ENCODE assay signal across 8 cellular contexts in genomic region chr3:160163259-160163878, GRCh38.
DNase-seq lines count a peak whose midpoint lies in the region; ATAC-seq, FAIRE-seq and TF ChIP-seq lines count a peak whose summit lies in the region.

No MANE protein-coding gene starts in this region.

- H3K27me3 ChIP-seq in SK-N-SH (ENCODE audit: insufficient read depth) (no peaks in the 10 kb centered on the region), kidney epithelial cell (ENCODE audit: control insufficient read depth, insufficient read depth, low read length) (no peaks in the 10 kb centered on the region)

- no peak for FAIRE-seq in GM19239 (lab: Jason Lieb, UNC)

- H3K79me2 ChIP-seq in SK-N-SH (ENCODE audit: insufficient read depth), result no peaks in the 10 kb centered on the region

- POLR2A ChIA-PET in SK-N-SH (lab: Yijun Ruan, JAX), result interaction anchor here (0.7 kb wide), 1 partner anchor 240 kb away, joined by 3 read pairs; no protein-coding TSS in a partner anchor

- no peak overlapping the region for H3K4me3 Mint-ChIP-seq in stimulated activated naive B cell treated with anti-CD40 and anti-IgM and Interleukin-4, amounts not matched to agents 10 μg/mL and 1 μg/mL and 100 μg/mL, for 72 hours

- H3K27ac Mint-ChIP-seq in stimulated activated naive B cell treated with anti-CD40 and anti-IgM and Interleukin-4, amounts not matched to agents 10 μg/mL and 1 μg/mL and 100 μg/mL, for 72 hours, result no peak overlapping the region

- peak overlapping the region in 1 of 2 experiments; percentile 36; a peak in 2 of 4 replicates for H3K27ac ChIP-seq in SK-N-SH (ENCODE audit: low read depth in 2 of 2, low read length in 1 of 2)

- DNase-seq in CD1c-positive myeloid dendritic cell (ENCODE audit: extremely low spot score) (peak; percentile 19), HT-29 (ENCODE audit: low spot score) (peak; percentile 47), SK-N-SH (peak; percentile 46), kidney epithelial cell (ENCODE audit: low read depth) (no peak), epidermal melanocyte (ENCODE audit: insufficient read length, low spot score) (no peak), GM19239 (ENCODE audit: insufficient read length, low spot score) (no peak)
- DNase-seq in stimulated activated naive B cell treated with anti-CD40 and anti-IgM and Interleukin-4, amounts not matched to agents 10 μg/mL and 1 μg/mL and 100 μg/mL, for 72 hours, result no peak

- H3K4me2 ChIP-seq in SK-N-SH, result no peak overlapping the region

- no peaks in the 10 kb centered on the region for H3K9me2 ChIP-seq in SK-N-SH

- H3K4me3 ChIP-seq in SK-N-SH (ENCODE audit: low read depth in 2 of 2, low read length in 1 of 2), result no peak overlapping the region
- no peak overlapping the region for H3K4me3 ChIP-seq in kidney epithelial cell (ENCODE audit: low read depth, low read length)

- H3K36me3 Mint-ChIP-seq in stimulated activated naive B cell treated with anti-CD40 and anti-IgM and Interleukin-4, amounts not matched to agents 10 μg/mL and 1 μg/mL and 100 μg/mL, for 72 hours, result no peaks in the 10 kb centered on the region

- CTCF ChIA-PET in SK-N-SH (lab: Yijun Ruan, JAX), result interaction anchor here (0.6 to 2.7 kb wide), 69 partner anchors 9 to 526 kb away, joined by 3 to 29 read pairs (median 4); partner anchors contain the start of gene C3orf80

- H4K20me1 ChIP-seq in SK-N-SH (ENCODE audit: insufficient read depth), result no peaks in the 10 kb centered on the region

- TF ChIP-seq CTCF in SK-N-SH (IDR thresholded peaks at IDR 0.05) (peak; percentile 68), kidney epithelial cell (IDR thresholded peaks at IDR 0.05; ENCODE audit: insufficient read depth, low read length, poor library complexity, severe bottlenecking) (peak; percentile 31)

- no peaks in the 10 kb centered on the region for H3K9me3 ChIP-seq in SK-N-SH

- peak; percentile 73 for TF ChIP-seq RAD21 in SK-N-SH (IDR thresholded peaks at IDR 0.05; ENCODE audit: low read length)

- no peak for ATAC-seq in stimulated activated naive B cell treated with anti-CD40 and anti-IgM and Interleukin-4, amounts not matched to agents 10 μg/mL and 1 μg/mL and 100 μg/mL, for 72 hours (replicated peaks)
- no peak for ATAC-seq in GM18870 (IDR thresholded peaks at IDR 0.05; ENCODE audit: unreplicated experiment)

- no peaks in the 10 kb centered on the region for H3K9me3 Mint-ChIP-seq in stimulated activated naive B cell treated with anti-CD40 and anti-IgM and Interleukin-4, amounts not matched to agents 10 μg/mL and 1 μg/mL and 100 μg/mL, for 72 hours

- peaks cover 5 to 6% of the 10 kb centered on the region in 2 donors for H3K27me3 Mint-ChIP-seq in stimulated activated naive B cell treated with anti-CD40 and anti-IgM and Interleukin-4, amounts not matched to agents 10 μg/mL and 1 μg/mL and 100 μg/mL, for 72 hours

- H3K36me3 ChIP-seq in SK-N-SH (replicated peaks in 1 of 2; ENCODE audit: control insufficient read depth in 1 of 2, insufficient read depth in 2 of 2, low read length in 1 of 2) (no peaks in the 10 kb centered on the region), kidney epithelial cell (ENCODE audit: control insufficient read depth, insufficient read depth, low read length) (no peaks in the 10 kb centered on the region)

- no peaks in the 10 kb centered on the region for H3F3A ChIP-seq in SK-N-SH (replicated peaks; ENCODE audit: insufficient read depth)

- peak overlapping the region; percentile 57 for H2AFZ ChIP-seq in SK-N-SH (ENCODE audit: low read depth)

- H3K4me1 ChIP-seq in SK-N-SH (ENCODE audit: control insufficient read depth in 1 of 2, insufficient read depth in 2 of 2, low read depth in 1 of 2, low read length in 1 of 2), result peaks cover 0 to 8% of the 10 kb centered on the region in 2 experiments; a peak in 2 of 4 replicates

- H3K9ac ChIP-seq in SK-N-SH, result no peak overlapping the region

- no peaks in the 10 kb centered on the region for H3K4me1 Mint-ChIP-seq in stimulated activated naive B cell treated with anti-CD40 and anti-IgM and Interleukin-4, amounts not matched to agents 10 μg/mL and 1 μg/mL and 100 μg/mL, for 72 hours

- TF ChIP-seq EP300 in SK-N-SH (IDR thresholded peaks at IDR 0.05; ENCODE audit: borderline replicate concordance in 1 of 2, low read depth in 1 of 2, low read length in 1 of 2), result no peak

TF ChIP-seq in SK-N-SH, 30 proteins besides CTCF, POLR2A, EP300 and RAD21:
- TF ChIP-seq RXRA (IDR thresholded peaks at IDR 0.05; ENCODE audit: borderline replicate concordance, low read depth) (no peak), SIN3A (IDR thresholded peaks at IDR 0.05; ENCODE audit: borderline replicate concordance, low read depth, low read length) (no peak), SMC3 (IDR thresholded peaks at IDR 0.05; ENCODE audit: low read depth, low read length) (peak; percentile 60), NRF1 (IDR thresholded peaks at IDR 0.05; ENCODE audit: low read depth, low read length) (no peak), POLR2AphosphoS5 (IDR thresholded peaks at IDR 0.05; ENCODE audit: low read depth, low read length) (no peak), PBX3 (IDR thresholded peaks at IDR 0.05) (no peak), GATA2 (CRISPR knock-in tag; IDR thresholded peaks at IDR 0.05) (no peak), TAF1 (IDR thresholded peaks at IDR 0.05; ENCODE audit: borderline replicate concordance, low read depth, low read length) (no peak)

Comparison
In these comparisons a context has a peak if more than half of its experiments do, and no peak if none do; other contexts are left out.
1. DNase-seq: peak in CD1c-positive myeloid dendritic cell (single experiment), HT-29 (single experiment) and SK-N-SH (single experiment); none in kidney epithelial cell (single experiment), stimulated activated naive B cell treated with anti-CD40 and anti-IgM and Interleukin-4, amounts not matched to agents 10 μg/mL and 1 μg/mL and 100 μg/mL, for 72 hours (single experiment), epidermal melanocyte (single experiment) and GM19239 (single experiment).